In the genomic region with DNA sequence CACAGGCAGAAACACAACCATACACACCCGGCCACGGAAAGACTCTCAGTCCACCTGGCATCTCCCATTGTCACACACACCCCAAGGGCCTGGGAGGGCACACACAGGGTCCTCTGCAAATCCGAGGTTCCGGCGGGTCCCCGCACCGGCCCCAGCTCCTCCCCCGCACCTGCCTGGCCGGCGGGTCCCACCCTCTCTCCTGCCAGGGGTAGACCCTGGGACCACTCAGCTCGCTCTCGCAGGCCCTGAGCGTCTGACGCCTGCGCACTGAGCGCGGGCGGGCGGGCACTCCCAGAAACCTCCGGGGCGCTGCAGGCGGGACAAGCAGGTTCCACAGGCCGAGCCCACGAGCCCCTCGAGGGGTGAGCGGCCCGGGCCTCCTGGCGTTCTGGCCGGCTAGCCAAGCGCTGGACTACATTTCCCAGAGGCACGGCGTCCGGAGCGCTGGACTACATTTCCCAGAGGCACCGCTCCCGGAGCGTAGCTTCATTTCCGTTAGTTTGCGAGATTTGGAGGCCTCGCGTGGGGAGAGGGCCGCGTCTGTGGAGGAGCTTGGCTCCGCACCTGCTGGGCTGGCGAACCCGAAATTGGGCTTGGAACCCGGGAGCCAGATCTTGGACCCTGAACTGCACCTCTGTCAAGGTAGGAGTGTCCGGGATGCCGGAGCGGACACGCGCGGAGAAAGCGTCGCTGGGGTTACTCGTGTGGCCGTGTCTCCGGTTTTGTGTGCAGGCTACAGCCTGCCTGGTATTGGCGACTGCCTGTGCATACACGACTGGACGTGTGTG, we compare ENCODE assay signal across 1 cellular context.
A peak's percentile ranks its signal among the peaks of the same experiment; 100 is the strongest.
TF ChIP-seq lines count a peak whose summit lies in the region.

A gene (plus strand): TSS at position 505 of the 788 bp plus-strand sequence. CDS start 10,686 bp downstream, outside the sequence.

TF ChIP-seq in HepG2, 621 proteins besides CTCF, POLR2A, EP300 and RAD21 (continued from another document and continues in another):
- TF ChIP-seq, protein P1, sequence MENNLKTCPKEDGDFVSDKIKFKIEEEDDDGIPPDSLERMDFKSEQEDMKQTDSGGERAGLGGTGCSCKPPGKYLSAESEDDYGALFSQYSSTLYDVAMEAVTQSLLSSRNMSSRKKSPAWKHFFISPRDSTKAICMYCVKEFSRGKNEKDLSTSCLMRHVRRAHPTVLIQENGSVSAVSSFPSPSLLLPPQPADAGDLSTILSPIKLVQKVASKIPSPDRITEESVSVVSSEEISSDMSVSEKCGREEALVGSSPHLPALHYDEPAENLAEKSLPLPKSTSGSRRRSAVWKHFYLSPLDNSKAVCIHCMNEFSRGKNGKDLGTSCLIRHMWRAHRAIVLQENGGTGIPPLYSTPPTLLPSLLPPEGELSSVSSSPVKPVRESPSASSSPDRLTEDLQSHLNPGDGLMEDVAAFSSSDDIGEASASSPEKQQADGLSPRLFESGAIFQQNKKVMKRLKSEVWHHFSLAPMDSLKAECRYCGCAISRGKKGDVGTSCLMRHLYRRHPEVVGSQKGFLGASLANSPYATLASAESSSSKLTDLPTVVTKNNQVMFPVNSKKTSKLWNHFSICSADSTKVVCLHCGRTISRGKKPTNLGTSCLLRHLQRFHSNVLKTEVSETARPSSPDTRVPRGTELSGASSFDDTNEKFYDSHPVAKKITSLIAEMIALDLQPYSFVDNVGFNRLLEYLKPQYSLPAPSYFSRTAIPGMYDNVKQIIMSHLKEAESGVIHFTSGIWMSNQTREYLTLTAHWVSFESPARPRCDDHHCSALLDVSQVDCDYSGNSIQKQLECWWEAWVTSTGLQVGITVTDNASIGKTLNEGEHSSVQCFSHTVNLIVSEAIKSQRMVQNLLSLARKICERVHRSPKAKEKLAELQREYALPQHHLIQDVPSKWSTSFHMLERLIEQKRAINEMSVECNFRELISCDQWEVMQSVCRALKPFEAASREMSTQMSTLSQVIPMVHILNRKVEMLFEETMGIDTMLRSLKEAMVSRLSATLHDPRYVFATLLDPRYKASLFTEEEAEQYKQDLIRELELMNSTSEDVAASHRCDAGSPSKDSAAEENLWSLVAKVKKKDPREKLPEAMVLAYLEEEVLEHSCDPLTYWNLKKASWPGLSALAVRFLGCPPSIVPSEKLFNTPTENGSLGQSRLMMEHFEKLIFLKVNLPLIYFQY (CRISPR knock-in tag; IDR thresholded peaks at IDR 0.05; ENCODE audit: borderline replicate concordance) = peak; percentile 60
- peak; percentile 59; the same call in 1 of the 2 replicates for TF ChIP-seq ZNF616 (CRISPR knock-in tag; IDR thresholded peaks at IDR 0.05; ENCODE audit: low read depth)
- 0 out of 2 replicates have a peak, but pooled peaks have one; percentile 44 for TF ChIP-seq ZNF766 (CRISPR knock-in tag; IDR thresholded peaks at IDR 0.05; ENCODE audit: borderline replicate concordance)
- TF ChIP-seq ZBTB42 (CRISPR knock-in tag; IDR thresholded peaks at IDR 0.05) = peak; percentile 67; the same call in 1 of the 2 replicates
- TF ChIP-seq ZFX (CRISPR knock-in tag; IDR thresholded peaks at IDR 0.05; ENCODE audit: low read depth) = peak; percentile 97
- TF ChIP-seq NFYC (CRISPR knock-in tag; IDR thresholded peaks at IDR 0.05) = no peak; the same call in 1 of the 2 replicates
- no peak for TF ChIP-seq SKI (IDR thresholded peaks at IDR 0.05; ENCODE audit: partially characterized antibody)
- 0 out of 2 replicates have a peak, but pooled peaks have one; percentile 4 for TF ChIP-seq STAG1 (CRISPR knock-in tag; IDR thresholded peaks at IDR 0.05)
- TF ChIP-seq, protein P2, sequence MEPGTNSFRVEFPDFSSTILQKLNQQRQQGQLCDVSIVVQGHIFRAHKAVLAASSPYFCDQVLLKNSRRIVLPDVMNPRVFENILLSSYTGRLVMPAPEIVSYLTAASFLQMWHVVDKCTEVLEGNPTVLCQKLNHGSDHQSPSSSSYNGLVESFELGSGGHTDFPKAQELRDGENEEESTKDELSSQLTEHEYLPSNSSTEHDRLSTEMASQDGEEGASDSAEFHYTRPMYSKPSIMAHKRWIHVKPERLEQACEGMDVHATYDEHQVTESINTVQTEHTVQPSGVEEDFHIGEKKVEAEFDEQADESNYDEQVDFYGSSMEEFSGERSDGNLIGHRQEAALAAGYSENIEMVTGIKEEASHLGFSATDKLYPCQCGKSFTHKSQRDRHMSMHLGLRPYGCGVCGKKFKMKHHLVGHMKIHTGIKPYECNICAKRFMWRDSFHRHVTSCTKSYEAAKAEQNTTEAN (CRISPR knock-in tag; conservative IDR thresholded peaks at IDR 0.05) = peak; percentile 54; the same call in 1 of the 2 replicates
- TF ChIP-seq, protein P3, sequence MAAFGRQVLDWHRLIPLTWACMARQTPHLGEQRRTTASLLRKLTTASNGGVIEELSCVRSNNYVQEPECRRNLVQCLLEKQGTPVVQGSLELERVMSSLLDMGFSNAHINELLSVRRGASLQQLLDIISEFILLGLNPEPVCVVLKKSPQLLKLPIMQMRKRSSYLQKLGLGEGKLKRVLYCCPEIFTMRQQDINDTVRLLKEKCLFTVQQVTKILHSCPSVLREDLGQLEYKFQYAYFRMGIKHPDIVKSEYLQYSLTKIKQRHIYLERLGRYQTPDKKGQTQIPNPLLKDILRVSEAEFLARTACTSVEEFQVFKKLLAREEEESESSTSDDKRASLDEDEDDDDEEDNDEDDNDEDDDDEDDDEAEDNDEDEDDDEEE (CRISPR knock-in tag; IDR thresholded peaks at IDR 0.05) = no peak
- TF ChIP-seq ZNF772 (CRISPR knock-in tag; IDR thresholded peaks at IDR 0.05) = 0 out of 2 replicates have a peak, but pooled peaks have one; percentile 64
- 0 out of 2 replicates have a peak, but pooled peaks have one; percentile 48 for TF ChIP-seq FOXM1 (CRISPR knock-in tag; IDR thresholded peaks at IDR 0.05)
- no peak for TF ChIP-seq ZNF256 (CRISPR knock-in tag; conservative IDR thresholded peaks at IDR 0.05)
- peak; percentile 87 for TF ChIP-seq ZBTB7A (CRISPR knock-in tag; IDR thresholded peaks at IDR 0.05)
- no peak for TF ChIP-seq RXRB (CRISPR knock-in tag; IDR thresholded peaks at IDR 0.05; ENCODE audit: borderline replicate concordance)
- TF ChIP-seq ZNF335 (CRISPR knock-in tag; IDR thresholded peaks at IDR 0.05) = peak; percentile 97
- TF ChIP-seq, protein P4, sequence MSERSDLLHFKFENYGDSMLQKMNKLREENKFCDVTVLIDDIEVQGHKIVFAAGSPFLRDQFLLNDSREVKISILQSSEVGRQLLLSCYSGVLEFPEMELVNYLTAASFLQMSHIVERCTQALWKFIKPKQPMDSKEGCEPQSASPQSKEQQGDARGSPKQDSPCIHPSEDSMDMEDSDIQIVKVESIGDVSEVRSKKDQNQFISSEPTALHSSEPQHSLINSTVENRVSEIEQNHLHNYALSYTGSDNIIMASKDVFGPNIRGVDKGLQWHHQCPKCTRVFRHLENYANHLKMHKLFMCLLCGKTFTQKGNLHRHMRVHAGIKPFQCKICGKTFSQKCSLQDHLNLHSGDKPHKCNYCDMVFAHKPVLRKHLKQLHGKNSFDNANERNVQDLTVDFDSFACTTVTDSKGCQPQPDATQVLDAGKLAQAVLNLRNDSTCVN (CRISPR knock-in tag; IDR thresholded peaks at IDR 0.05; ENCODE audit: borderline replicate concordance) = no peak
- no peak for TF ChIP-seq ZBTB8A (CRISPR knock-in tag; IDR thresholded peaks at IDR 0.05; ENCODE audit: borderline replicate concordance, low read depth)
- TF ChIP-seq ZNF30 (CRISPR knock-in tag; IDR thresholded peaks at IDR 0.05) = no peak
- peak; percentile 93; the same call in 1 of the 2 replicates for TF ChIP-seq ZNF761 (CRISPR knock-in tag; conservative IDR thresholded peaks at IDR 0.05)
- peak; percentile 93; the same call in 1 of the 2 replicates for TF ChIP-seq ZNF350 (CRISPR knock-in tag; IDR thresholded peaks at IDR 0.05; ENCODE audit: borderline replicate concordance, low read depth)
- TF ChIP-seq KAT2B (IDR thresholded peaks at IDR 0.05; ENCODE audit: borderline replicate concordance, low read depth, low read length) = no peak
- TF ChIP-seq, protein P5, sequence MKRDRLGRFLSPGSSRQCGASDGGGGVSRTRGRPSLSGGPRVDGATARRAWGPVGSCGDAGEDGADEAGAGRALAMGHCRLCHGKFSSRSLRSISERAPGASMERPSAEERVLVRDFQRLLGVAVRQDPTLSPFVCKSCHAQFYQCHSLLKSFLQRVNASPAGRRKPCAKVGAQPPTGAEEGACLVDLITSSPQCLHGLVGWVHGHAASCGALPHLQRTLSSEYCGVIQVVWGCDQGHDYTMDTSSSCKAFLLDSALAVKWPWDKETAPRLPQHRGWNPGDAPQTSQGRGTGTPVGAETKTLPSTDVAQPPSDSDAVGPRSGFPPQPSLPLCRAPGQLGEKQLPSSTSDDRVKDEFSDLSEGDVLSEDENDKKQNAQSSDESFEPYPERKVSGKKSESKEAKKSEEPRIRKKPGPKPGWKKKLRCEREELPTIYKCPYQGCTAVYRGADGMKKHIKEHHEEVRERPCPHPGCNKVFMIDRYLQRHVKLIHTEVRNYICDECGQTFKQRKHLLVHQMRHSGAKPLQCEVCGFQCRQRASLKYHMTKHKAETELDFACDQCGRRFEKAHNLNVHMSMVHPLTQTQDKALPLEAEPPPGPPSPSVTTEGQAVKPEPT (CRISPR knock-in tag; IDR thresholded peaks at IDR 0.05; ENCODE audit: low read depth) = 0 out of 2 replicates have a peak, but pooled peaks have one; percentile 40
- no peak for TF ChIP-seq FIP1L1 (IDR thresholded peaks at IDR 0.05; ENCODE audit: borderline replicate concordance, insufficient read depth, low read depth, low read length)
- no peak for TF ChIP-seq ZNF446 (CRISPR knock-in tag; IDR thresholded peaks at IDR 0.05)
- no peak for TF ChIP-seq SP140L (CRISPR knock-in tag; IDR thresholded peaks at IDR 0.05; ENCODE audit: borderline replicate concordance)
- peak; percentile 71; the same call in 1 of the 2 replicates for TF ChIP-seq ZNF44 (CRISPR knock-in tag; IDR thresholded peaks at IDR 0.05)
- TF ChIP-seq GABPA (IDR thresholded peaks at IDR 0.05; ENCODE audit: low read depth, low read length) = peak; percentile 75
- peak; percentile 95 for TF ChIP-seq GABPA (CRISPR knock-in tag; IDR thresholded peaks at IDR 0.05; ENCODE audit: low read depth)
- no peak for TF ChIP-seq DPF2 (CRISPR knock-in tag; IDR thresholded peaks at IDR 0.05; ENCODE audit: borderline replicate concordance, low read depth)
- TF ChIP-seq ZNF382 (CRISPR knock-in tag; IDR thresholded peaks at IDR 0.05; ENCODE audit: borderline replicate concordance) = no peak
- TF ChIP-seq ZNF746 (CRISPR knock-in tag; IDR thresholded peaks at IDR 0.05) = 0 out of 2 replicates have a peak, but pooled peaks have one; percentile 23
- no peak for TF ChIP-seq PRMT3 (CRISPR knock-in tag; IDR thresholded peaks at IDR 0.05; ENCODE audit: borderline replicate concordance, low read depth)
- TF ChIP-seq ZNF713 (CRISPR knock-in tag; IDR thresholded peaks at IDR 0.05) = no peak
- TF ChIP-seq MEF2D (CRISPR knock-in tag; IDR thresholded peaks at IDR 0.05) = peak; percentile 31; the same call in 1 of the 2 replicates
- TF ChIP-seq, protein P6, sequence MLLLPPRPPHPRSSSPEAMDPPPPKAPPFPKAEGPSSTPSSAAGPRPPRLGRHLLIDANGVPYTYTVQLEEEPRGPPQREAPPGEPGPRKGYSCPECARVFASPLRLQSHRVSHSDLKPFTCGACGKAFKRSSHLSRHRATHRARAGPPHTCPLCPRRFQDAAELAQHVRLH (CRISPR knock-in tag; IDR thresholded peaks at IDR 0.05; ENCODE audit: borderline replicate concordance, low read depth) = peak; percentile 74; the same call in 1 of the 2 replicates
- peak; percentile 84 for TF ChIP-seq SALL1 (CRISPR knock-in tag; IDR thresholded peaks at IDR 0.05)
- no peak for TF ChIP-seq ZNF207 (IDR thresholded peaks at IDR 0.05; ENCODE audit: borderline replicate concordance)
- TF ChIP-seq ZSCAN30 (CRISPR knock-in tag; IDR thresholded peaks at IDR 0.05) = no peak
- TF ChIP-seq, protein P7, sequence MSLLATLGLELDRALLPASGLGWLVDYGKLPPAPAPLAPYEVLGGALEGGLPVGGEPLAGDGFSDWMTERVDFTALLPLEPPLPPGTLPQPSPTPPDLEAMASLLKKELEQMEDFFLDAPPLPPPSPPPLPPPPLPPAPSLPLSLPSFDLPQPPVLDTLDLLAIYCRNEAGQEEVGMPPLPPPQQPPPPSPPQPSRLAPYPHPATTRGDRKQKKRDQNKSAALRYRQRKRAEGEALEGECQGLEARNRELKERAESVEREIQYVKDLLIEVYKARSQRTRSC (CRISPR knock-in tag; IDR thresholded peaks at IDR 0.05; ENCODE audit: low read depth) = no peak
- TF ChIP-seq ZNF205 (CRISPR knock-in tag; IDR thresholded peaks at IDR 0.05) = no peak
- peak; percentile 88 for TF ChIP-seq NR2C2 (CRISPR knock-in tag; IDR thresholded peaks at IDR 0.05; ENCODE audit: borderline replicate concordance)
- TF ChIP-seq ZFP36 (IDR thresholded peaks at IDR 0.05; ENCODE audit: borderline replicate concordance, low read depth, low read length, partially characterized antibody) = no peak
- TF ChIP-seq ZNF629 (CRISPR knock-in tag; conservative IDR thresholded peaks at IDR 0.05) = 0 out of 2 replicates have a peak, but pooled peaks have one; percentile 5
- TF ChIP-seq, protein P8, sequence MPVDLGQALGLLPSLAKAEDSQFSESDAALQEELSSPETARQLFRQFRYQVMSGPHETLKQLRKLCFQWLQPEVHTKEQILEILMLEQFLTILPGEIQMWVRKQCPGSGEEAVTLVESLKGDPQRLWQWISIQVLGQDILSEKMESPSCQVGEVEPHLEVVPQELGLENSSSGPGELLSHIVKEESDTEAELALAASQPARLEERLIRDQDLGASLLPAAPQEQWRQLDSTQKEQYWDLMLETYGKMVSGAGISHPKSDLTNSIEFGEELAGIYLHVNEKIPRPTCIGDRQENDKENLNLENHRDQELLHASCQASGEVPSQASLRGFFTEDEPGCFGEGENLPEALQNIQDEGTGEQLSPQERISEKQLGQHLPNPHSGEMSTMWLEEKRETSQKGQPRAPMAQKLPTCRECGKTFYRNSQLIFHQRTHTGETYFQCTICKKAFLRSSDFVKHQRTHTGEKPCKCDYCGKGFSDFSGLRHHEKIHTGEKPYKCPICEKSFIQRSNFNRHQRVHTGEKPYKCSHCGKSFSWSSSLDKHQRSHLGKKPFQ (CRISPR knock-in tag; IDR thresholded peaks at IDR 0.05; ENCODE audit: insufficient replicate concordance) = peak; percentile 42
- TF ChIP-seq ZMYM3 (CRISPR knock-in tag; IDR thresholded peaks at IDR 0.05) = no peak
- TF ChIP-seq, protein P9, sequence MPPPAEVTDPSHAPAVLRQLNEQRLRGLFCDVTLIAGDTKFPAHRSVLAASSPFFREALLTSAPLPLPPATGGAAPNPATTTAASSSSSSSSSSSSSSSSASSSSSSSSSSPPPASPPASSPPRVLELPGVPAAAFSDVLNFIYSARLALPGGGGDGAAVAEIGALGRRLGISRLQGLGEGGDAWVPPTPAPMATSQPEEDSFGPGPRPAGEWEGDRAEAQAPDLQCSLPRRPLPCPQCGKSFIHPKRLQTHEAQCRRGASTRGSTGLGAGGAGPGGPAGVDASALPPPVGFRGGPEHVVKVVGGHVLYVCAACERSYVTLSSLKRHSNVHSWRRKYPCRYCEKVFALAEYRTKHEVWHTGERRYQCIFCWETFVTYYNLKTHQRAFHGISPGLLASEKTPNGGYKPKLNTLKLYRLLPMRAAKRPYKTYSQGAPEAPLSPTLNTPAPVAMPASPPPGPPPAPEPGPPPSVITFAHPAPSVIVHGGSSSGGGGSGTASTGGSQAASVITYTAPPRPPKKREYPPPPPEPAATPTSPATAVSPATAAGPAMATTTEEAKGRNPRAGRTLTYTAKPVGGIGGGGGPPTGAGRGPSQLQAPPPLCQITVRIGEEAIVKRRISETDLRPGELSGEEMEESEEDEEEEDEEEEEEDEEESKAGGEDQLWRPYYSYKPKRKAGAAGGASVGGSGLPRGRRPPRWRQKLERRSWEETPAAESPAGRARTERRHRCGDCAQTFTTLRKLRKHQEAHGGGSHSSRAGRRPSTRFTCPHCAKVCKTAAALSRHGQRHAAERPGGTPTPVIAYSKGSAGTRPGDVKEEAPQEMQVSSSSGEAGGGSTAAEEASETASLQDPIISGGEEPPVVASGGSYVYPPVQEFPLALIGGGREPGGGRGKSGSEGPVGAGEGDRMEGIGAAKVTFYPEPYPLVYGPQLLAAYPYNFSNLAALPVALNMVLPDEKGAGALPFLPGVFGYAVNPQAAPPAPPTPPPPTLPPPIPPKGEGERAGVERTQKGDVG (CRISPR knock-in tag; IDR thresholded peaks at IDR 0.05; ENCODE audit: borderline replicate concordance) = no peak
